27 cellular contexts compared by ENCODE assay signal in the genomic region with DNA sequence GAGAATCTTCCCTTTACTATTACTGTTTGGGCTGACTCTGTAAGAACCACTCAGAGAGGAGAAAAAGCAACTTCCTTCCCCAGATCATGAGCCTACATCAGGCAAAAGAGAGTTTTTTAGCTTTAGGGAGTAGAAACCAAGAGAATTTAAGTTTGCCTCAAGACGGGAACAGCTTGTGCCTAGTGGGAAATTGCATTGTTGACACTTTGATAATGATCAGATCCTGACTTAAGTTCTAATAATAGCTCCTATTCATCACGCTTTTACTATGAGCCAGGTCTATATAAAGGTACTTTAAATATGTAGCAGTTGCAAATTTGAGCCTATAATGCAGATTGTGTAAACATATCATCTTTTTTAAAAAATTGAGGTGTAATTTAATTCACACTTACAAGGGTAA.
DNase-seq lines count a peak whose midpoint lies in the region; ATAC-seq, FAIRE-seq and TF ChIP-seq lines count a peak whose summit lies in the region.
"Had no signal": no experiment of that assay in that cellular context is flagged by ENCODE, and none has a peak within 500 bp of the region (broad histone marks: within the 10 kb centered on the region; RNA-seq: fewer than 3 reads in every experiment).

No MANE protein-coding gene starts in this region.

- H3K9me3 ChIP-seq in liver (ENCODE audit: control insufficient read depth in 4 of 4, low read length in 3 of 4), result no peaks in the 10 kb centered on the region
- no peaks in the 10 kb centered on the region for H3K9me3 ChIP-seq in HepG2 (ENCODE audit: low read length)
- no peaks in the 10 kb centered on the region for H3K9me3 ChIP-seq in esophagus muscularis mucosa
- H3K9me3 ChIP-seq in aorta (ENCODE audit: control insufficient read depth, low read length), result no peaks in the 10 kb centered on the region
- H3K9me3 ChIP-seq in OCI-LY7 (ENCODE audit: low read length), result no peaks in the 10 kb centered on the region
- H3K9me3 ChIP-seq: HAP-1, MG63, suprapubic skin had no signal

- peak overlapping the region; percentile 88 for H3K27ac Mint-ChIP-seq in osteocyte (ENCODE audit: unreplicated experiment)
- no peak overlapping the region for H3K27ac Mint-ChIP-seq in T-helper 2 cell treated with Interferon-gamma antibody and Interleukin-4, amounts not matched to agents 5 μg/mL and 100 μg/mL, for 36 hours
- H3K27ac Mint-ChIP-seq: activated CD8-positive, alpha-beta T cell treated with anti-CD3 and anti-CD28 coated beads, Interleukin-2, amount 10 ng/mL, durations not matched to agents 7 days and 5 days; activated naive CD4-positive, alpha-beta T cell treated with anti-CD3 and anti-CD28 coated beads for 36 hours; brain; immature natural killer cell; natural killer cell; progenitor cell of endocrine pancreas had no signal

- no peak for FAIRE-seq in HepG2 (lab: Jason Lieb, UNC)
- FAIRE-seq: GM12892, RCC 7860 had no signal

- no peak overlapping the region for H3K9ac ChIP-seq in liver (ENCODE audit: low read depth in 1 of 2, low read length in 2 of 2)
- H3K9ac ChIP-seq in HepG2 (ENCODE audit: insufficient read depth, low read depth, low read length), result no peak overlapping the region

- TF ChIP-seq RAD21 in liver (IDR thresholded peaks at IDR 0.05) (peak in 1 of 2 donors; percentile 8), HepG2 (CRISPR knock-in tag; IDR thresholded peaks at IDR 0.05) (no peak)

- no TSS peak for BruUV-seq in HepG2 (replicated peaks; lab: Mats Ljungman, UMichigan)
- no TSS peak for BruUV-seq in OCI-LY7 (replicated peaks; lab: Mats Ljungman, UMichigan)

- H3K27me3 ChIP-seq in liver (ENCODE audit: control insufficient read depth in 4 of 4, insufficient read depth in 4 of 4, low read length in 3 of 4), result no peaks in the 10 kb centered on the region
- H3K27me3 ChIP-seq in HepG2 (ENCODE audit: control insufficient read depth in 1 of 2, insufficient read depth in 2 of 2, low read length in 2 of 2), result no peaks in the 10 kb centered on the region
- H3K27me3 ChIP-seq in esophagus muscularis mucosa, result no peaks in the 10 kb centered on the region
- H3K27me3 ChIP-seq in aorta (ENCODE audit: control insufficient read depth in 1 of 2, insufficient read depth in 2 of 2, low read length in 1 of 2), result no peaks in the 10 kb centered on the region
- H3K27me3 ChIP-seq: suprapubic skin had no signal

- ATAC-seq in HepG2 (no peak), aorta (ENCODE audit: low FRiP score) (peak; percentile 76)
- ATAC-seq: activated CD8-positive, alpha-beta T cell treated with anti-CD3 and anti-CD28 coated beads, Interleukin-2, amount 10 ng/mL, durations not matched to agents 7 days and 5 days; activated T-cell treated with anti-CD3 and anti-CD28 coated beads, Interleukin-2, amount 50 U/mL, for 4 hours; natural killer cell had no signal

- no peaks in the 10 kb centered on the region for H3K27me3 Mint-ChIP-seq in osteocyte (ENCODE audit: unreplicated experiment)
- H3K27me3 Mint-ChIP-seq in T-helper 2 cell treated with Interferon-gamma antibody and Interleukin-4, amounts not matched to agents 5 μg/mL and 100 μg/mL, for 36 hours (ENCODE audit: low read depth), result no peaks in the 10 kb centered on the region
- H3K27me3 Mint-ChIP-seq: brain, progenitor cell of endocrine pancreas had no signal

- no peaks in the 10 kb centered on the region for H3K9me2 ChIP-seq in OCI-LY7 (ENCODE audit: insufficient read depth, low read length)

- H3K4me3 Mint-ChIP-seq in osteocyte (ENCODE audit: unreplicated experiment), result no peak overlapping the region
- no peak overlapping the region for H3K4me3 Mint-ChIP-seq in T-helper 2 cell treated with Interferon-gamma antibody and Interleukin-4, amounts not matched to agents 5 μg/mL and 100 μg/mL, for 36 hours
- H3K4me3 Mint-ChIP-seq: activated CD8-positive, alpha-beta T cell treated with anti-CD3 and anti-CD28 coated beads, Interleukin-2, amount 10 ng/mL, durations not matched to agents 7 days and 5 days; activated naive CD4-positive, alpha-beta T cell treated with anti-CD3 and anti-CD28 coated beads for 36 hours; activated T-cell treated with anti-CD3 and anti-CD28 coated beads, Interleukin-2, amount 50 U/mL, for 4 hours; brain; immature natural killer cell; natural killer cell had no signal

- H2AFZ ChIP-seq in HepG2 (ENCODE audit: low read length), result no peak overlapping the region
- no peak overlapping the region for H2AFZ ChIP-seq in OCI-LY7 (ENCODE audit: low read length)

- POLR2A ChIA-PET in HepG2 (lab: Yijun Ruan, JAX) (interaction anchor here (1.8 kb wide), 1 partner anchor 18 kb away, joined by 8 read pairs; no protein-coding TSS in a partner anchor), OCI-LY7 (lab: Charles Lee) (interaction anchor here (0.6 kb wide), 1 partner anchor 57 kb away, joined by 3 read pairs; no protein-coding TSS in a partner anchor)

- TF ChIP-seq POLR2A in HepG2 (IDR thresholded peaks at IDR 0.05; ENCODE audit: insufficient read depth in 1 of 2, low read depth in 2 of 2, low read length in 2 of 2) (no peak), esophagus muscularis mucosa (IDR thresholded peaks at IDR 0.05; ENCODE audit: low read depth) (no peak)

- CTCF ChIA-PET in HepG2 (lab: Yijun Ruan, JAX; ENCODE audit: low intra/inter-chr PET ratio, low total read pairs) (no interaction called here), OCI-LY7 (lab: Charles Lee; ENCODE audit: unreplicated experiment) (no interaction called here)

- H3K4me3 ChIP-seq in liver (ENCODE audit: low read depth in 1 of 3, low read length in 3 of 3) (no peak overlapping the region), HepG2 (replicated peaks in 1 of 3; ENCODE audit: insufficient read depth in 1 of 3, low read depth in 2 of 3, low read length in 3 of 3) (no peak overlapping the region), esophagus muscularis mucosa (no peak overlapping the region), aorta (ENCODE audit: low read length in 2 of 2) (peak overlapping the region in 1 of 2 donors; percentile 41), OCI-LY7 (ENCODE audit: low read depth, low read length, poor library complexity, severe bottlenecking) (no peak overlapping the region)
- H3K4me3 ChIP-seq: HAP-1, MG63, SK-N-MC, suprapubic skin had no signal

- 30% methylated on average over 2 of the region's 2 CpGs for WGBS in liver
- 86% methylated on average over 2 of the region's 2 CpGs for WGBS in HepG2 (ENCODE audit: low lambda C conversion rate)
- 61% methylated on average over 2 of the region's 2 CpGs for WGBS in esophagus muscularis mucosa
- WGBS in aorta, 2 donors, result 4% methylated on average over 2 of the region's 2 CpGs

- no peak overlapping the region for H3K27ac ChIP-seq in liver (ENCODE audit: low read depth in 1 of 2, low read length in 2 of 2)
- H3K27ac ChIP-seq in HepG2 (ENCODE audit: extremely low read length, insufficient read depth, low read length), result no peak overlapping the region
- H3K27ac ChIP-seq in esophagus muscularis mucosa (replicated peaks in 1 of 4), result no peak overlapping the region
- H3K27ac ChIP-seq in aorta (ENCODE audit: low read depth in 1 of 2, low read length in 2 of 2), result peak overlapping the region in 1 of 2 donors; percentile 98
- no peak overlapping the region for H3K27ac ChIP-seq in OCI-LY7 (ENCODE audit: low read depth, low read length, poor library complexity, severe bottlenecking)
- H3K27ac ChIP-seq: C4-2B, SK-N-MC, suprapubic skin had no signal

- TF ChIP-seq CTCF in liver (IDR thresholded peaks at IDR 0.05; ENCODE audit: low read depth, low read length, missing input control), result no peak
- TF ChIP-seq CTCF in HepG2 (CRISPR knock-in tag; IDR thresholded peaks at IDR 0.05), result no peak
- no peak for TF ChIP-seq CTCF in esophagus muscularis mucosa (IDR thresholded peaks at IDR 0.05)
- TF ChIP-seq CTCF in osteocyte (IDR thresholded peaks at IDR 0.05), result no peak
- TF ChIP-seq CTCF in OCI-LY7 (conservative IDR thresholded peaks at IDR 0.05; ENCODE audit: low read length), result no peak

- TF ChIP-seq EP300 in HepG2 (IDR thresholded peaks at IDR 0.05; ENCODE audit: low read depth in 2 of 2, low read length in 2 of 2) (no peak), HepG2 (CRISPR knock-in tag; IDR thresholded peaks at IDR 0.05; ENCODE audit: borderline replicate concordance) (no peak), esophagus muscularis mucosa (IDR thresholded peaks at IDR 0.05) (peak; percentile 20)

- H3K79me2 ChIP-seq in HepG2 (ENCODE audit: insufficient read depth, low read length) (no peaks in the 10 kb centered on the region), OCI-LY7 (ENCODE audit: insufficient read depth, low read depth, low read length) (no peaks in the 10 kb centered on the region)

- H3K4me2 ChIP-seq in HepG2 (ENCODE audit: low read depth, low read length) (no peak overlapping the region), OCI-LY7 (ENCODE audit: low read length) (no peak overlapping the region)

- intact Hi-C loops in HepG2 (cut with micrococcal nuclease; ENCODE audit: unreplicated experiment) (no loop called here), esophagus muscularis mucosa (cut with DNase I) (no loop called here), aorta (cut with DNase I) (loop anchor here in 1 of 2 donors (5.0 to 10.0 kb wide), 2 partner anchors 99 to 283 kb away; no protein-coding TSS in a partner anchor), OCI-LY7 (cut with micrococcal nuclease; ENCODE audit: unreplicated experiment) (no loop called here)

- H3K36me3 ChIP-seq in liver (ENCODE audit: control insufficient read depth in 4 of 4, insufficient read depth in 3 of 4, low read depth in 1 of 4, low read length in 3 of 4) (no peaks in the 10 kb centered on the region), HepG2 (replicated peaks in 1 of 2; ENCODE audit: control insufficient read depth in 1 of 2, insufficient read depth in 2 of 2, low read length in 2 of 2) (no peaks in the 10 kb centered on the region), esophagus muscularis mucosa (no peaks in the 10 kb centered on the region), aorta (ENCODE audit: control insufficient read depth in 1 of 2, insufficient read depth in 2 of 2, low read length in 1 of 2) (no peaks in the 10 kb centered on the region), OCI-LY7 (ENCODE audit: insufficient read depth, low read length) (no peaks in the 10 kb centered on the region)
- H3K36me3 ChIP-seq: HAP-1, MG63, suprapubic skin had no signal

- H4K20me1 ChIP-seq in HepG2 (ENCODE audit: insufficient read depth, low read length) (no peaks in the 10 kb centered on the region), OCI-LY7 (ENCODE audit: insufficient read depth, low read length) (no peaks in the 10 kb centered on the region)

- in situ Hi-C loops in HepG2 (cut with HindIII; ENCODE audit: extremely low pct_ligation_motif_present, low pct_unique_long_range_greater_than_20kb), result no loop called here

- H3K9me3 Mint-ChIP-seq in osteocyte (ENCODE audit: unreplicated experiment), result peaks cover 4% of the 10 kb centered on the region
- H3K9me3 Mint-ChIP-seq in T-helper 2 cell treated with Interferon-gamma antibody and Interleukin-4, amounts not matched to agents 5 μg/mL and 100 μg/mL, for 36 hours, result no peaks in the 10 kb centered on the region
- H3K9me3 Mint-ChIP-seq: activated T-cell treated with anti-CD3 and anti-CD28 coated beads, Interleukin-2, amount 50 U/mL, for 4 hours; natural killer cell had no signal

- peaks cover 37% of the 10 kb centered on the region for H3K4me1 Mint-ChIP-seq in osteocyte (ENCODE audit: unreplicated experiment)
- no peaks in the 10 kb centered on the region for H3K4me1 Mint-ChIP-seq in T-helper 2 cell treated with Interferon-gamma antibody and Interleukin-4, amounts not matched to agents 5 μg/mL and 100 μg/mL, for 36 hours (ENCODE audit: low read depth)
- H3K4me1 Mint-ChIP-seq: immature natural killer cell, natural killer cell had no signal

- H3K4me1 ChIP-seq in liver (ENCODE audit: control insufficient read depth in 4 of 4, insufficient read depth in 4 of 4, low read length in 3 of 4), result peaks cover 9 to 44% (median 30%) of the 10 kb centered on the region in 4 donors
- peaks cover 73% of the 10 kb centered on the region for H3K4me1 ChIP-seq in HepG2 (ENCODE audit: insufficient read depth, low read length)
- H3K4me1 ChIP-seq in esophagus muscularis mucosa, result peaks cover 0 to 14% (median 3%) of the 10 kb centered on the region in 4 donors
- peaks cover 2 to 13% of the 10 kb centered on the region in 2 donors for H3K4me1 ChIP-seq in aorta (ENCODE audit: control insufficient read depth in 1 of 2, insufficient read depth in 2 of 2, low read length in 2 of 2)
- H3K4me1 ChIP-seq in OCI-LY7 (ENCODE audit: insufficient read depth, low read length, poor library complexity, severe bottlenecking), result no peaks in the 10 kb centered on the region
- H3K4me1 ChIP-seq: HAP-1, suprapubic skin had no signal

- H3K36me3 Mint-ChIP-seq in osteocyte (ENCODE audit: unreplicated experiment), result no peaks in the 10 kb centered on the region
- H3K36me3 Mint-ChIP-seq in T-helper 2 cell treated with Interferon-gamma antibody and Interleukin-4, amounts not matched to agents 5 μg/mL and 100 μg/mL, for 36 hours (ENCODE audit: low read depth), result no peaks in the 10 kb centered on the region
- H3K36me3 Mint-ChIP-seq: brain, immature natural killer cell, natural killer cell had no signal

- DNase-seq in HepG2 (ENCODE audit: low spot score) (no peak), esophagus muscularis mucosa (ENCODE audit: extremely low spot score) (no peak), osteocyte (ENCODE audit: extremely low spot score, unreplicated experiment) (no peak), aorta (no peak), OCI-LY7 (ENCODE audit: low spot score) (no peak)
- DNase-seq in effector CD8-positive, alpha-beta T cell (lab: John Stamatoyannopoulos, UW), result no peak
- DNase-seq in T-helper 2 cell treated with Interferon-gamma antibody and Interleukin-4, amounts not matched to agents 5 μg/mL and 100 μg/mL, for 36 hours (ENCODE audit: low spot score), result no peak
- DNase-seq: ACHN; activated CD8-positive, alpha-beta T cell treated with anti-CD3 and anti-CD28 coated beads, Interleukin-2, amount 10 ng/mL, durations not matched to agents 7 days and 5 days; activated naive CD4-positive, alpha-beta T cell treated with anti-CD3 and anti-CD28 coated beads for 36 hours; activated T-cell treated with anti-CD3 and anti-CD28 coated beads, Interleukin-2, amount 50 U/mL, for 4 hours; immature natural killer cell; MG63; natural killer cell; NCI-H146; NCI-H82; stimulated activated CD4-positive, alpha-beta T cell treated with anti-CD3 and anti-CD28 coated beads, Interleukin-15, amount 100 ng/mL, for 24 hours; T1000 had no signal
